In genomic region chr6:117971637-117972036, GRCh38 we compare ENCODE assay signal across 39 cellular contexts.
"Had no signal": no experiment of that assay in that cellular context is flagged by ENCODE, and none has a peak within 500 bp of the region (broad histone marks: within the 10 kb centered on the region; RNA-seq: fewer than 3 reads in every experiment).

No MANE protein-coding gene starts in this region.

- H3K4me3 ChIP-seq: adrenal gland, ascending aorta, body of pancreas, breast epithelium, cardiac muscle cell had no signal

- H3K4me3 Mint-ChIP-seq: activated naive CD4-positive, alpha-beta T cell treated with anti-CD3 and anti-CD28 coated beads for 36 hours; activated naive CD4-positive, alpha-beta T cell treated with anti-CD3 and anti-CD28 coated beads, Interleukin-2, amount 10 ng/mL, durations not matched to agents 7 days and 5 days; activated naive CD4-positive, alpha-beta T cell treated with anti-CD3 and anti-CD28 coated beads, Interleukin-2, amount 50 U/mL, for 24 hours; activated naive CD8-positive, alpha-beta T cell; activated naive CD8-positive, alpha-beta T cell treated with anti-CD3 and anti-CD28 coated beads for 36 hours; activated naive CD8-positive, alpha-beta T cell treated with anti-CD3 and anti-CD28 coated beads, Interleukin-2, amount 10 ng/mL, durations not matched to agents 7 days and 5 days; activated naive CD8-positive, alpha-beta T cell treated with anti-CD3 and anti-CD28 coated beads, Interleukin-2, amount 50 U/mL, for 24 hours; activated T-cell treated with anti-CD3 and anti-CD28 coated beads, Interleukin-2, amount 50 U/mL, for 24 hours; activated T-cell treated with anti-CD3 and anti-CD28 coated beads, Interleukin-2, amount 50 U/mL, for 4 hours; activated T-cell treated with anti-CD3 and anti-CD28 coated beads, Interleukin-2, amount 50 U/mL, for 72 hours; activated T-helper 1 cell treated with anti-CD3 and anti-CD28 coated beads, Interleukin-12 subunit alpha, Interleukin-12 subunit beta, Interleukin-2, Interleukin-4 antibody, amounts not matched to agents 30 ng/mL and 10 ng/mL and 1 ng/mL, durations not matched to agents 14 hours and 24 hours and 36 hours; activated T-helper 17 cell treated with anti-CD3 and anti-CD28 coated beads, Interleukin-2, amount 50 U/mL, for 72 hours; brain; central memory CD8-positive, alpha-beta T cell had no signal

- FAIRE-seq: astrocyte, bronchial epithelial cell, colon had no signal

- ATAC-seq: activated naive CD4-positive, alpha-beta T cell treated with anti-CD3 and anti-CD28 coated beads, Interleukin-2, amount 50 U/mL, for 72 hours; activated naive CD8-positive, alpha-beta T cell treated with anti-CD3 and anti-CD28 coated beads, Interleukin-2, amount 50 U/mL, for 24 hours; activated T-cell treated with anti-CD3 and anti-CD28 coated beads, Interleukin-2, amount 50 U/mL, for 4 hours; activated T-cell treated with anti-CD3 and anti-CD28 coated beads, Interleukin-2, amount 50 U/mL, for 72 hours; activated T-helper 17 cell treated with anti-CD3 and anti-CD28 coated beads, Interleukin-2, amount 50 U/mL, for 72 hours; body of pancreas had no signal

- H3K9me3 ChIP-seq: adrenal gland, ascending aorta had no signal

- H3K27me3 Mint-ChIP-seq: activated naive CD4-positive, alpha-beta T cell treated with anti-CD3 and anti-CD28 coated beads, Interleukin-2, amount 10 ng/mL, durations not matched to agents 7 days and 5 days; activated naive CD8-positive, alpha-beta T cell treated with anti-CD3 and anti-CD28 coated beads, Interleukin-2, amount 10 ng/mL, durations not matched to agents 7 days and 5 days; activated T-helper 17 cell treated with anti-CD3 and anti-CD28 coated beads, Interleukin-2, amount 50 U/mL, for 72 hours had no signal

- H3K4me1 Mint-ChIP-seq: activated naive CD4-positive, alpha-beta T cell treated with anti-CD3 and anti-CD28 coated beads, Interleukin-2, amount 10 ng/mL, durations not matched to agents 7 days and 5 days; activated naive CD4-positive, alpha-beta T cell treated with anti-CD3 and anti-CD28 coated beads, Interleukin-2, amount 50 U/mL, for 24 hours; activated naive CD8-positive, alpha-beta T cell treated with anti-CD3 and anti-CD28 coated beads for 36 hours; activated naive CD8-positive, alpha-beta T cell treated with anti-CD3 and anti-CD28 coated beads, Interleukin-2, amount 10 ng/mL, durations not matched to agents 7 days and 5 days; activated naive CD8-positive, alpha-beta T cell treated with anti-CD3 and anti-CD28 coated beads, Interleukin-2, amount 50 U/mL, for 24 hours; activated T-helper 17 cell treated with anti-CD3 and anti-CD28 coated beads, Interleukin-2, amount 50 U/mL, for 72 hours; central memory CD8-positive, alpha-beta T cell had no signal

- DNase-seq: activated effector memory CD4-positive, alpha-beta T cell treated with anti-CD3 and anti-CD28 coated beads, Interleukin-2, amount 50 U/mL, for 16 hours; activated effector memory CD4-positive, alpha-beta T cell treated with Interleukin-2 at 50 U/mL for 16 hours; activated gamma-delta T cell treated with Interleukin-2 at 50 U/mL for 16 hours; activated naive CD4-positive, alpha-beta T cell; activated naive CD4-positive, alpha-beta T cell treated with anti-CD3 and anti-CD28 coated beads for 36 hours; activated naive CD4-positive, alpha-beta T cell treated with anti-CD3 and anti-CD28 coated beads, Interleukin-2, amount 10 ng/mL, durations not matched to agents 7 days and 5 days; activated naive CD4-positive, alpha-beta T cell treated with anti-CD3 and anti-CD28 coated beads, Interleukin-2, amount 50 U/mL, for 16 hours; activated naive CD4-positive, alpha-beta T cell treated with Interleukin-2 at 50 U/mL for 16 hours; activated naive CD8-positive, alpha-beta T cell treated with anti-CD3 and anti-CD28 coated beads for 36 hours; activated naive CD8-positive, alpha-beta T cell treated with anti-CD3 and anti-CD28 coated beads, Interleukin-2, amount 10 ng/mL, durations not matched to agents 7 days and 5 days; activated naive CD8-positive, alpha-beta T cell treated with anti-CD3 and anti-CD28 coated beads, Interleukin-2, amount 50 U/mL, for 24 hours; activated T-cell treated with anti-CD3 and anti-CD28 coated beads, Interleukin-2, amount 50 U/mL, for 1 hour; activated T-cell treated with anti-CD3 and anti-CD28 coated beads, Interleukin-2, amount 50 U/mL, for 24 hours; activated T-cell treated with anti-CD3 and anti-CD28 coated beads, Interleukin-2, amount 50 U/mL, for 4 hours; activated T-cell treated with anti-CD3 and anti-CD28 coated beads, Interleukin-2, amount 50 U/mL, for 48 hours; activated T-cell treated with anti-CD3 and anti-CD28 coated beads, Interleukin-2, amount 50 U/mL, for 72 hours; adrenal gland; amniotic stem cell; amygdala; aorta; body of pancreas; brain microvascular endothelial cell; caudate nucleus; central memory CD4-positive, alpha-beta T cell; cerebellar nuclear complex had no signal

- H3K27ac ChIP-seq: adrenal gland, ascending aorta, body of pancreas, brain microvascular endothelial cell, breast epithelium, cardiac muscle cell had no signal

- H3K36me3 Mint-ChIP-seq: activated naive CD4-positive, alpha-beta T cell treated with anti-CD3 and anti-CD28 coated beads, Interleukin-2, amount 10 ng/mL, durations not matched to agents 7 days and 5 days; activated naive CD8-positive, alpha-beta T cell; activated naive CD8-positive, alpha-beta T cell treated with anti-CD3 and anti-CD28 coated beads for 36 hours; activated naive CD8-positive, alpha-beta T cell treated with anti-CD3 and anti-CD28 coated beads, Interleukin-2, amount 10 ng/mL, durations not matched to agents 7 days and 5 days had no signal

- H3K36me3 ChIP-seq: adrenal gland, ascending aorta, brain microvascular endothelial cell, breast epithelium, cardiac muscle cell had no signal

- H3K4me1 ChIP-seq: adrenal gland, ascending aorta, body of pancreas, breast epithelium had no signal

- H3K9me3 Mint-ChIP-seq: activated naive CD8-positive, alpha-beta T cell treated with anti-CD3 and anti-CD28 coated beads, Interleukin-2, amount 10 ng/mL, durations not matched to agents 7 days and 5 days; activated T-helper 17 cell treated with anti-CD3 and anti-CD28 coated beads, Interleukin-2, amount 50 U/mL, for 72 hours; central memory CD8-positive, alpha-beta T cell had no signal

- H3K27me3 ChIP-seq: adrenal gland, ascending aorta, body of pancreas, brain microvascular endothelial cell, breast epithelium, cardiac muscle cell had no signal

- H3K27ac Mint-ChIP-seq: activated naive CD4-positive, alpha-beta T cell treated with anti-CD3 and anti-CD28 coated beads for 36 hours; activated naive CD4-positive, alpha-beta T cell treated with anti-CD3 and anti-CD28 coated beads, Interleukin-2, amount 10 ng/mL, durations not matched to agents 7 days and 5 days; activated naive CD4-positive, alpha-beta T cell treated with anti-CD3 and anti-CD28 coated beads, Interleukin-2, amount 50 U/mL, for 24 hours; activated naive CD4-positive, alpha-beta T cell treated with anti-CD3 and anti-CD28 coated beads, Interleukin-2, amount 50 U/mL, for 72 hours; activated naive CD8-positive, alpha-beta T cell; activated naive CD8-positive, alpha-beta T cell treated with anti-CD3 and anti-CD28 coated beads for 36 hours; activated naive CD8-positive, alpha-beta T cell treated with anti-CD3 and anti-CD28 coated beads, Interleukin-2, amount 10 ng/mL, durations not matched to agents 7 days and 5 days; activated naive CD8-positive, alpha-beta T cell treated with anti-CD3 and anti-CD28 coated beads, Interleukin-2, amount 50 U/mL, for 24 hours; activated T-cell treated with anti-CD3 and anti-CD28 coated beads, Interleukin-2, amount 50 U/mL, for 24 hours; activated T-cell treated with anti-CD3 and anti-CD28 coated beads, Interleukin-2, amount 50 U/mL, for 72 hours; activated T-helper 1 cell treated with anti-CD3 and anti-CD28 coated beads, Interleukin-12 subunit alpha, Interleukin-12 subunit beta, Interleukin-2, Interleukin-4 antibody, amounts not matched to agents 30 ng/mL and 10 ng/mL and 1 ng/mL, durations not matched to agents 14 hours and 24 hours and 36 hours; activated T-helper 17 cell treated with anti-CD3 and anti-CD28 coated beads, Interleukin-2, amount 50 U/mL, for 72 hours; activated T-helper 2 cell treated with anti-CD3 and anti-CD28 coated beads, Interferon-gamma antibody, Interleukin-2, Interleukin-4, amounts not matched to agents 10 μg/mL and 5 μg/mL and 100 μg/mL, durations not matched to agents 14 hours and 24 hours and 36 hours; brain had no signal
